ENCODE assay signal across 1 cellular context in the genomic region with DNA sequence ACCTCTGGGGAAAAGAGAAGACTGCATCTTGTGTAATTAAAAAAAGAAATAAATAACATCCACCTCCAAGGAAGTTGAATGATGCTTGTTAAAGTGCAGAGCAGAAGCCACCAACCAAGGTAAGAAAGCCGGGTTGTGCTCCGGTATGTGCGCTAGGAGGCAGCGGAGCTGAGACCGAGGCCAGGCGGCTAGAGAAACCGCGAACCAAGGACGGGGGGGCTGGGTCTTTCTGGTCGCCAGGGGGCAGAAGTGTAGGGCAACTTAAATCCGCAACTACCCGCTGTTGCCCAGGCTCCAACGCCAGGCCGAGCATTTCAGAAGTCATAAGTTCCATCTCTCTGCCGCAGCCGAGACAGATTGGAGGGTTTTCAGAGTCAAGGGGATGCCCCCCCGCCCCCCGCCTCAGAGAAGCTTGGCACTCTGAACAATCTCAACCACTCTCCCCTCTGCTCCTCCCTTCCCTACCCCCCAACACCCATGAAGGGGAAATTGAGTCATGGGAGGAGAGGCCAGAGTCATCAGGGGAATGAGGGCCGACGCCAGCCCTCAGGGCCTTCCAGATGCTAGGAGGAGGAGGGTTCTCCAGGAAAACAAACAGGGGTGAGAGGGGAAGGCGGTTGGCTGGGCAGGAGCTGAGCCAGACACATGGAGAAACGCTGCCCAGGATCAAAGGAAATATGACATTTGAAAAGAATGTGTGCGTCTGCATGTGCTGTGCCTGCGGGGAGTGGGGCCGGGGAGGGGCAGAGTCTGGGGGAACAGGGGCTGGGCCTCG.
TF ChIP-seq lines count a peak whose summit lies in the region.

No MANE protein-coding gene starts in this region.

TF ChIP-seq in HepG2, 621 proteins besides CTCF, POLR2A, EP300 and RAD21 (continued from another document and continues in another):
- TF ChIP-seq, protein P1, sequence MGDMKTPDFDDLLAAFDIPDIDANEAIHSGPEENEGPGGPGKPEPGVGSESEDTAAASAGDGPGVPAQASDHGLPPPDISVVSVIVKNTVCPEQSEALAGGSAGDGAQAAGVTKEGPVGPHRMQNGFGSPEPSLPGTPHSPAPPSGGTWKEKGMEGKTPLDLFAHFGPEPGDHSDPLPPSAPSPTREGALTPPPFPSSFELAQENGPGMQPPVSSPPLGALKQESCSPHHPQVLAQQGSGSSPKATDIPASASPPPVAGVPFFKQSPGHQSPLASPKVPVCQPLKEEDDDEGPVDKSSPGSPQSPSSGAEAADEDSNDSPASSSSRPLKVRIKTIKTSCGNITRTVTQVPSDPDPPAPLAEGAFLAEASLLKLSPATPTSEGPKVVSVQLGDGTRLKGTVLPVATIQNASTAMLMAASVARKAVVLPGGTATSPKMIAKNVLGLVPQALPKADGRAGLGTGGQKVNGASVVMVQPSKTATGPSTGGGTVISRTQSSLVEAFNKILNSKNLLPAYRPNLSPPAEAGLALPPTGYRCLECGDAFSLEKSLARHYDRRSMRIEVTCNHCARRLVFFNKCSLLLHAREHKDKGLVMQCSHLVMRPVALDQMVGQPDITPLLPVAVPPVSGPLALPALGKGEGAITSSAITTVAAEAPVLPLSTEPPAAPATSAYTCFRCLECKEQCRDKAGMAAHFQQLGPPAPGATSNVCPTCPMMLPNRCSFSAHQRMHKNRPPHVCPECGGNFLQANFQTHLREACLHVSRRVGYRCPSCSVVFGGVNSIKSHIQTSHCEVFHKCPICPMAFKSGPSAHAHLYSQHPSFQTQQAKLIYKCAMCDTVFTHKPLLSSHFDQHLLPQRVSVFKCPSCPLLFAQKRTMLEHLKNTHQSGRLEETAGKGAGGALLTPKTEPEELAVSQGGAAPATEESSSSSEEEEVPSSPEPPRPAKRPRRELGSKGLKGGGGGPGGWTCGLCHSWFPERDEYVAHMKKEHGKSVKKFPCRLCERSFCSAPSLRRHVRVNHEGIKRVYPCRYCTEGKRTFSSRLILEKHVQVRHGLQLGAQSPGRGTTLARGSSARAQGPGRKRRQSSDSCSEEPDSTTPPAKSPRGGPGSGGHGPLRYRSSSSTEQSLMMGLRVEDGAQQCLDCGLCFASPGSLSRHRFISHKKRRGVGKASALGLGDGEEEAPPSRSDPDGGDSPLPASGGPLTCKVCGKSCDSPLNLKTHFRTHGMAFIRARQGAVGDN (CRISPR knock-in tag; IDR thresholded peaks at IDR 0.05): peak; percentile 87
- TF ChIP-seq SALL2 (CRISPR knock-in tag; IDR thresholded peaks at IDR 0.05) (peak; percentile 89), DMAP1 (CRISPR knock-in tag; IDR thresholded peaks at IDR 0.05) (0 out of 2 replicates have a peak, but pooled peaks have one; percentile 25), PAX8 (CRISPR knock-in tag; IDR thresholded peaks at IDR 0.05; ENCODE audit: borderline replicate concordance) (peak; percentile 90; the same call in 1 of the 2 replicates), ZNF441 (CRISPR knock-in tag; IDR thresholded peaks at IDR 0.05; ENCODE audit: borderline replicate concordance) (no peak), BHLHE40 (IDR thresholded peaks at IDR 0.05; ENCODE audit: low read length) (no peak), SP2 (CRISPR knock-in tag; IDR thresholded peaks at IDR 0.05) (no peak), ERF (CRISPR knock-in tag; IDR thresholded peaks at IDR 0.05) (peak; percentile 98), RFXANK (CRISPR knock-in tag; IDR thresholded peaks at IDR 0.05) (0 out of 2 replicates have a peak, but pooled peaks have one; percentile 89), ZNF326 (CRISPR knock-in tag; IDR thresholded peaks at IDR 0.05; ENCODE audit: borderline replicate concordance) (no peak), TAF1 (CRISPR knock-in tag; IDR thresholded peaks at IDR 0.05) (0 out of 2 replicates have a peak, but pooled peaks have one; percentile 26), ZBTB42 (CRISPR knock-in tag; IDR thresholded peaks at IDR 0.05) (no peak), ZKSCAN8 (CRISPR knock-in tag; IDR thresholded peaks at IDR 0.05; ENCODE audit: borderline replicate concordance) (0 out of 2 replicates have a peak, but pooled peaks have one; percentile 88), CBFB (CRISPR knock-in tag; IDR thresholded peaks at IDR 0.05) (peak; percentile 96), ZNF468 (CRISPR knock-in tag; IDR thresholded peaks at IDR 0.05) (no peak), ZFAT (CRISPR knock-in tag; conservative IDR thresholded peaks at IDR 0.05) (no peak), KDM5A (IDR thresholded peaks at IDR 0.05; ENCODE audit: borderline replicate concordance, low read length) (no peak), HHEX (CRISPR knock-in tag; IDR thresholded peaks at IDR 0.05) (no peak; the same call in 1 of the 2 replicates), TCF12 (IDR thresholded peaks at IDR 0.05) (no peak), TCF12 (CRISPR knock-in tag; IDR thresholded peaks at IDR 0.05) (no peak; the same call in 1 of the 2 replicates), FOXK2 (IDR thresholded peaks at IDR 0.05) (no peak), ZNF768 (CRISPR knock-in tag; IDR thresholded peaks at IDR 0.05) (peak; percentile 70; the same call in 1 of the 2 replicates), NFRKB (IDR thresholded peaks at IDR 0.05) (no peak), SNAPC2 (CRISPR knock-in tag; IDR thresholded peaks at IDR 0.05) (0 out of 2 replicates have a peak, but pooled peaks have one; percentile 61), RARA (CRISPR knock-in tag; IDR thresholded peaks at IDR 0.05) (peak; percentile 35; the same call in 1 of the 2 replicates), MED1 (CRISPR knock-in tag; IDR thresholded peaks at IDR 0.05) (peak; percentile 83), TEAD3 (CRISPR knock-in tag; optimal IDR thresholded peaks at IDR 0.05; ENCODE audit: borderline replicate concordance) (peak; percentile 96), NR1H2 (CRISPR knock-in tag; IDR thresholded peaks at IDR 0.05; ENCODE audit: borderline replicate concordance, low read depth) (no peak)
- TF ChIP-seq, protein P2, sequence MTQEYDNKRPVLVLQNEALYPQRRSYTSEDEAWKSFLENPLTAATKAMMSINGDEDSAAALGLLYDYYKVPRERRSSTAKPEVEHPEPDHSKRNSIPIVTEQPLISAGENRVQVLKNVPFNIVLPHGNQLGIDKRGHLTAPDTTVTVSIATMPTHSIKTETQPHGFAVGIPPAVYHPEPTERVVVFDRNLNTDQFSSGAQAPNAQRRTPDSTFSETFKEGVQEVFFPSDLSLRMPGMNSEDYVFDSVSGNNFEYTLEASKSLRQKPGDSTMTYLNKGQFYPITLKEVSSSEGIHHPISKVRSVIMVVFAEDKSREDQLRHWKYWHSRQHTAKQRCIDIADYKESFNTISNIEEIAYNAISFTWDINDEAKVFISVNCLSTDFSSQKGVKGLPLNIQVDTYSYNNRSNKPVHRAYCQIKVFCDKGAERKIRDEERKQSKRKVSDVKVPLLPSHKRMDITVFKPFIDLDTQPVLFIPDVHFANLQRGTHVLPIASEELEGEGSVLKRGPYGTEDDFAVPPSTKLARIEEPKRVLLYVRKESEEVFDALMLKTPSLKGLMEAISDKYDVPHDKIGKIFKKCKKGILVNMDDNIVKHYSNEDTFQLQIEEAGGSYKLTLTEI (CRISPR knock-in tag; conservative IDR thresholded peaks at IDR 0.05): no peak
- TF ChIP-seq, protein P3, sequence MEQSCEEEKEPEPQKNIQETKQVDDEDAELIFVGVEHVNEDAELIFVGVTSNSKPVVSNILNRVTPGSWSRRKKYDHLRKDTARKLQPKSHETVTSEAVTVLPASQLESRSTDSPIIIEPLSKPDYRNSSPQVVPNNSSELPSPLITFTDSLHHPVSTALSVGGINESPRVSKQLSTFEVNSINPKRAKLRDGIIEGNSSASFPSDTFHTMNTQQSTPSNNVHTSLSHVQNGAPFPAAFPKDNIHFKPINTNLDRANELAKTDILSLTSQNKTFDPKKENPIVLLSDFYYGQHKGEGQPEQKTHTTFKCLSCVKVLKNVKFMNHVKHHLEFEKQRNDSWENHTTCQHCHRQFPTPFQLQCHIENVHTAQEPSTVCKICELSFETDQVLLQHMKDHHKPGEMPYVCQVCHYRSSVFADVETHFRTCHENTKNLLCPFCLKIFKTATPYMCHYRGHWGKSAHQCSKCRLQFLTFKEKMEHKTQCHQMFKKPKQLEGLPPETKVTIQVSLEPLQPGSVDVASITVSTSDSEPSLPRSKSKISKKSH (CRISPR knock-in tag; IDR thresholded peaks at IDR 0.05; ENCODE audit: borderline replicate concordance): peak; percentile 79
- TF ChIP-seq, protein P4, sequence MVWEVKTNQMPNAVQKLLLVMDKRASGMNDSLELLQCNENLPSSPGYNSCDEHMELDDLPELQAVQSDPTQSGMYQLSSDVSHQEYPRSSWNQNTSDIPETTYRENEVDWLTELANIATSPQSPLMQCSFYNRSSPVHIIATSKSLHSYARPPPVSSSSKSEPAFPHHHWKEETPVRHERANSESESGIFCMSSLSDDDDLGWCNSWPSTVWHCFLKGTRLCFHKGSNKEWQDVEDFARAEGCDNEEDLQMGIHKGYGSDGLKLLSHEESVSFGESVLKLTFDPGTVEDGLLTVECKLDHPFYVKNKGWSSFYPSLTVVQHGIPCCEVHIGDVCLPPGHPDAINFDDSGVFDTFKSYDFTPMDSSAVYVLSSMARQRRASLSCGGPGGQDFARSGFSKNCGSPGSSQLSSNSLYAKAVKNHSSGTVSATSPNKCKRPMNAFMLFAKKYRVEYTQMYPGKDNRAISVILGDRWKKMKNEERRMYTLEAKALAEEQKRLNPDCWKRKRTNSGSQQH (CRISPR knock-in tag; IDR thresholded peaks at IDR 0.05; ENCODE audit: low read depth): peak; percentile 90
- TF ChIP-seq, protein P5, sequence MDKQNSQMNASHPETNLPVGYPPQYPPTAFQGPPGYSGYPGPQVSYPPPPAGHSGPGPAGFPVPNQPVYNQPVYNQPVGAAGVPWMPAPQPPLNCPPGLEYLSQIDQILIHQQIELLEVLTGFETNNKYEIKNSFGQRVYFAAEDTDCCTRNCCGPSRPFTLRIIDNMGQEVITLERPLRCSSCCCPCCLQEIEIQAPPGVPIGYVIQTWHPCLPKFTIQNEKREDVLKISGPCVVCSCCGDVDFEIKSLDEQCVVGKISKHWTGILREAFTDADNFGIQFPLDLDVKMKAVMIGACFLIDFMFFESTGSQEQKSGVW (CRISPR knock-in tag; IDR thresholded peaks at IDR 0.05; ENCODE audit: borderline replicate concordance): no peak
- TF ChIP-seq, protein P6, sequence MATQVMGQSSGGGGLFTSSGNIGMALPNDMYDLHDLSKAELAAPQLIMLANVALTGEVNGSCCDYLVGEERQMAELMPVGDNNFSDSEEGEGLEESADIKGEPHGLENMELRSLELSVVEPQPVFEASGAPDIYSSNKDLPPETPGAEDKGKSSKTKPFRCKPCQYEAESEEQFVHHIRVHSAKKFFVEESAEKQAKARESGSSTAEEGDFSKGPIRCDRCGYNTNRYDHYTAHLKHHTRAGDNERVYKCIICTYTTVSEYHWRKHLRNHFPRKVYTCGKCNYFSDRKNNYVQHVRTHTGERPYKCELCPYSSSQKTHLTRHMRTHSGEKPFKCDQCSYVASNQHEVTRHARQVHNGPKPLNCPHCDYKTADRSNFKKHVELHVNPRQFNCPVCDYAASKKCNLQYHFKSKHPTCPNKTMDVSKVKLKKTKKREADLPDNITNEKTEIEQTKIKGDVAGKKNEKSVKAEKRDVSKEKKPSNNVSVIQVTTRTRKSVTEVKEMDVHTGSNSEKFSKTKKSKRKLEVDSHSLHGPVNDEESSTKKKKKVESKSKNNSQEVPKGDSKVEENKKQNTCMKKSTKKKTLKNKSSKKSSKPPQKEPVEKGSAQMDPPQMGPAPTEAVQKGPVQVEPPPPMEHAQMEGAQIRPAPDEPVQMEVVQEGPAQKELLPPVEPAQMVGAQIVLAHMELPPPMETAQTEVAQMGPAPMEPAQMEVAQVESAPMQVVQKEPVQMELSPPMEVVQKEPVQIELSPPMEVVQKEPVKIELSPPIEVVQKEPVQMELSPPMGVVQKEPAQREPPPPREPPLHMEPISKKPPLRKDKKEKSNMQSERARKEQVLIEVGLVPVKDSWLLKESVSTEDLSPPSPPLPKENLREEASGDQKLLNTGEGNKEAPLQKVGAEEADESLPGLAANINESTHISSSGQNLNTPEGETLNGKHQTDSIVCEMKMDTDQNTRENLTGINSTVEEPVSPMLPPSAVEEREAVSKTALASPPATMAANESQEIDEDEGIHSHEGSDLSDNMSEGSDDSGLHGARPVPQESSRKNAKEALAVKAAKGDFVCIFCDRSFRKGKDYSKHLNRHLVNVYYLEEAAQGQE (IDR thresholded peaks at IDR 0.05; ENCODE audit: borderline replicate concordance in 1 of 2, low read depth in 1 of 2, low read length in 2 of 2): no peak
- TF ChIP-seq, protein P7, sequence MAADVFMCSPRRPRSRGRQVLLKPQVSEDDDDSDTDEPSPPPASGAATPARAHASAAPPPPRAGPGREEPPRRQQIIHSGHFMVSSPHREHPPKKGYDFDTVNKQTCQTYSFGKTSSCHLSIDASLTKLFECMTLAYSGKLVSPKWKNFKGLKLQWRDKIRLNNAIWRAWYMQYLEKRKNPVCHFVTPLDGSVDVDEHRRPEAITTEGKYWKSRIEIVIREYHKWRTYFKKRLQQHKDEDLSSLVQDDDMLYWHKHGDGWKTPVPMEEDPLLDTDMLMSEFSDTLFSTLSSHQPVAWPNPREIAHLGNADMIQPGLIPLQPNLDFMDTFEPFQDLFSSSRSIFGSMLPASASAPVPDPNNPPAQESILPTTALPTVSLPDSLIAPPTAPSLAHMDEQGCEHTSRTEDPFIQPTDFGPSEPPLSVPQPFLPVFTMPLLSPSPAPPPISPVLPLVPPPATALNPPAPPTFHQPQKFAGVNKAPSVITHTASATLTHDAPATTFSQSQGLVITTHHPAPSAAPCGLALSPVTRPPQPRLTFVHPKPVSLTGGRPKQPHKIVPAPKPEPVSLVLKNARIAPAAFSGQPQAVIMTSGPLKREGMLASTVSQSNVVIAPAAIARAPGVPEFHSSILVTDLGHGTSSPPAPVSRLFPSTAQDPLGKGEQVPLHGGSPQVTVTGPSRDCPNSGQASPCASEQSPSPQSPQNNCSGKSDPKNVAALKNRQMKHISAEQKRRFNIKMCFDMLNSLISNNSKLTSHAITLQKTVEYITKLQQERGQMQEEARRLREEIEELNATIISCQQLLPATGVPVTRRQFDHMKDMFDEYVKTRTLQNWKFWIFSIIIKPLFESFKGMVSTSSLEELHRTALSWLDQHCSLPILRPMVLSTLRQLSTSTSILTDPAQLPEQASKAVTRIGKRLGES (CRISPR knock-in tag; IDR thresholded peaks at IDR 0.05; ENCODE audit: borderline replicate concordance): no peak; the same call in 1 of the 2 replicates
- TF ChIP-seq, protein P8, sequence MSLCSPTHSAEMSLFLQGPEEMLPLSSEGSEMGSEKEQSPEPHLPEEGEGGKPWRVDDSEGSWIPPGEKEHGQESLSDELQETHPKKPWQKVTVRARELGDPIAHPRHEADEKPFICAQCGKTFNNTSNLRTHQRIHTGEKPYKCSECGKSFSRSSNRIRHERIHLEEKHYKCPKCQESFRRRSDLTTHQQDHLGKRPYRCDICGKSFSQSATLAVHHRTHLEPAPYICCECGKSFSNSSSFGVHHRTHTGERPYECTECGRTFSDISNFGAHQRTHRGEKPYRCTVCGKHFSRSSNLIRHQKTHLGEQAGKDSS (CRISPR knock-in tag; IDR thresholded peaks at IDR 0.05; ENCODE audit: borderline replicate concordance, low read depth): peak; percentile 98
- TF ChIP-seq, protein P9, sequence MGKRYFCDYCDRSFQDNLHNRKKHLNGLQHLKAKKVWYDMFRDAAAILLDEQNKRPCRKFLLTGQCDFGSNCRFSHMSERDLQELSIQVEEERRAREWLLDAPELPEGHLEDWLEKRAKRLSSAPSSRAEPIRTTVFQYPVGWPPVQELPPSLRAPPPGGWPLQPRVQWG (CRISPR knock-in tag; IDR thresholded peaks at IDR 0.05; ENCODE audit: borderline replicate concordance, low read depth): no peak
- TF ChIP-seq, protein P10, sequence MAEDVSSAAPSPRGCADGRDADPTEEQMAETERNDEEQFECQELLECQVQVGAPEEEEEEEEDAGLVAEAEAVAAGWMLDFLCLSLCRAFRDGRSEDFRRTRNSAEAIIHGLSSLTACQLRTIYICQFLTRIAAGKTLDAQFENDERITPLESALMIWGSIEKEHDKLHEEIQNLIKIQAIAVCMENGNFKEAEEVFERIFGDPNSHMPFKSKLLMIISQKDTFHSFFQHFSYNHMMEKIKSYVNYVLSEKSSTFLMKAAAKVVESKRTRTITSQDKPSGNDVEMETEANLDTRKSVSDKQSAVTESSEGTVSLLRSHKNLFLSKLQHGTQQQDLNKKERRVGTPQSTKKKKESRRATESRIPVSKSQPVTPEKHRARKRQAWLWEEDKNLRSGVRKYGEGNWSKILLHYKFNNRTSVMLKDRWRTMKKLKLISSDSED (CRISPR knock-in tag; IDR thresholded peaks at IDR 0.05): no peak
